ENCODE assay signal across 19 cellular contexts in the genomic region with DNA sequence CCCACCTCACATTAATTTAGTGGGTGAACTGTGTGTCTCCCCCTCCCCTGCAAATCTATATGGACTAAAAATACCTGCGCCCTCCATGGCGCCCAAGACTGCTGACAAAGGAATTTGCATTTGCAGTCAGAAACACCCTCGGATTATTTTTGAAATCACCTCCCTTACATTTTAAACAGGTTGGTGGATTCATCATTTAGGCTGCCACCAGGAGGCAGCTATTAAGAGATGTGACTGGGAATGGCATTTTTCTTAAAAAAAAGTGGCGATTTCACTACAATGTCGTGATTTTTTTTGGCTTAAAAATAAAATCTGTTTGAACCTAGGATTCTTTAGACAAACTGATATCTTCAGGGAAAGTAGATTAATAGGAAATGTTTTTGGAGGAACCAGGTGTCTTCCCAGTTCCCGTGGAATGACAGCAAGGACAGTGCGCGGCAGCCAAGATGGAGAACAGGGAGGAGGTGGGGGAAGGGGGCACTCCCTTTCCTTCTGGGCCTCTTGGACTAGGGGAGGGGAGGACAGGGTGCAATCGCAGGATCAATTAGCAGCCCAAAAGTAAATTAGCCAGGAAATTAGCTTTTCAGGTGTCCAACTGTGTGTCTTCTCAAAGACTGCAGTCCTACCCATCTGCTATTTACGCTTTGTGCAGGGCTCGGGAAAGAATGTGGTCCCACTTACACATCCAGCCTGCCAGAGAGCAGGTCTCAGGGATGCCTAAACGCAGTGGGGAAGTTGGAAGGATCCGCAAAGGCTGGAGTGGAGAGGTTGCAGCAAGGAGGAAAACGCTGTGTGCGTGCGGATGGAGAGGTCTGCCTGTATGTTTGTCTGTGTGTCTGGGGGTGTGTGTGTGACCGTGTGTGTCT.
DNase-seq lines count a peak whose midpoint lies in the region; ATAC-seq and TF ChIP-seq lines count a peak whose summit lies in the region.
"Had no signal": no experiment of that assay in that cellular context is flagged by ENCODE, and none has a peak within 500 bp of the region (broad histone marks: within the 10 kb centered on the region; RNA-seq: fewer than 3 reads in every experiment).

No MANE protein-coding gene starts in this region.

- no peak overlapping the region for H3K4ac ChIP-seq in trophoblast cell (ENCODE audit: low read depth, low read length)

- no peak overlapping the region for H3K27ac ChIP-seq in trophoblast cell (ENCODE audit: low read depth, low read length)
- H3K27ac ChIP-seq: colonic mucosa, gastroesophageal sphincter, right lobe of liver, thyroid gland had no signal

- no peak overlapping the region for H3K4me3 ChIP-seq in astrocyte of the cerebellum (ENCODE audit: low read depth, low read length)
- H3K4me3 ChIP-seq in fibroblast of mammary gland (ENCODE audit: control insufficient read depth, low read depth, low read length) = no peak overlapping the region
- H3K4me3 ChIP-seq in trophoblast cell (ENCODE audit: low read depth, low read length) = peak overlapping the region; percentile 1
- no peak overlapping the region for H3K4me3 ChIP-seq in MG63
- H3K4me3 ChIP-seq: colonic mucosa, gastroesophageal sphincter, mucosa of descending colon, right lobe of liver, thyroid gland had no signal

- ATAC-seq in GM21576 (IDR thresholded peaks at IDR 0.05; ENCODE audit: unreplicated experiment) = no peak
- ATAC-seq: gastroesophageal sphincter; stimulated activated effector memory CD8-positive, alpha-beta T cell treated with anti-CD3 and anti-CD28 coated beads, Interleukin-12 subunit alpha, Interleukin-12 subunit beta, amount 100 ng/mL, for 72 hours had no signal

- no peaks in the 10 kb centered on the region for H3K36me3 ChIP-seq in trophoblast cell (ENCODE audit: control insufficient read depth in 1 of 2, insufficient read depth in 2 of 2, low read length in 2 of 2)
- no peaks in the 10 kb centered on the region for H3K36me3 ChIP-seq in MG63
- H3K36me3 ChIP-seq: colonic mucosa, gastroesophageal sphincter, right lobe of liver, thyroid gland had no signal

- no peak overlapping the region for H4K12ac ChIP-seq in trophoblast cell (ENCODE audit: low read depth, low read length)

- H4K91ac ChIP-seq in trophoblast cell (ENCODE audit: low read depth, low read length) = no peak overlapping the region

- H3K4me1 ChIP-seq in trophoblast cell (ENCODE audit: control insufficient read depth in 1 of 2, insufficient read depth in 2 of 2, low read length in 2 of 2) = peaks cover 3 to 7% of the 10 kb centered on the region in 2 experiments
- H3K4me1 ChIP-seq: colonic mucosa, gastroesophageal sphincter, right lobe of liver, thyroid gland had no signal

- H3K4me1 Mint-ChIP-seq in HFFc6 (ENCODE audit: low read depth) (peaks cover 20% of the 10 kb centered on the region), immature natural killer cell (no peaks in the 10 kb centered on the region)
- H3K4me1 Mint-ChIP-seq: stimulated activated effector memory CD8-positive, alpha-beta T cell treated with anti-CD3 and anti-CD28 coated beads, Interleukin-12 subunit alpha, Interleukin-12 subunit beta, amount 100 ng/mL, for 72 hours had no signal

- DNase-seq in HFFc6 (no peak), astrocyte of the cerebellum (ENCODE audit: low read depth) (no peak), fibroblast of mammary gland (ENCODE audit: low read depth) (no peak), trophoblast cell (no peak), immature natural killer cell (no peak), MG63 (no peak)
- DNase-seq: activated CD4-positive, alpha-beta T cell treated with anti-CD3 and anti-CD28 coated beads, Interleukin-2, amount 50 U/mL, for 4 hours; activated T-cell treated with anti-CD3 and anti-CD28 coated beads for 4 hours; GOT3; NCI-H2171; SIG-M5 had no signal

- no peak overlapping the region for H3K23ac ChIP-seq in trophoblast cell (ENCODE audit: low read length)

- no peak overlapping the region for H4K8ac ChIP-seq in trophoblast cell (ENCODE audit: low read depth, low read length)

- TF ChIP-seq CTCF in HFFc6 (IDR thresholded peaks at IDR 0.05) (peak; percentile 72), astrocyte of the cerebellum (IDR thresholded peaks at IDR 0.05; ENCODE audit: low read depth, low read length, missing control alignments) (peak; percentile 24), fibroblast of mammary gland (conservative IDR thresholded peaks at IDR 0.05; ENCODE audit: control insufficient read depth, insufficient read depth, low read depth, low read length) (peak; percentile 3)

- H2AK5ac ChIP-seq in trophoblast cell (ENCODE audit: low read length) = no peak overlapping the region

- H3K18ac ChIP-seq in trophoblast cell (ENCODE audit: low read length) = no peak overlapping the region

- H3K36me3 Mint-ChIP-seq in HFFc6 (ENCODE audit: low read depth) (no peaks in the 10 kb centered on the region), immature natural killer cell (no peaks in the 10 kb centered on the region)
- H3K36me3 Mint-ChIP-seq: stimulated activated effector memory CD8-positive, alpha-beta T cell treated with anti-CD3 and anti-CD28 coated beads, Interleukin-12 subunit alpha, Interleukin-12 subunit beta, amount 100 ng/mL, for 72 hours had no signal

- no peak overlapping the region for H2BK5ac ChIP-seq in trophoblast cell (ENCODE audit: low read depth, low read length, poor library complexity)

- H2BK12ac ChIP-seq in trophoblast cell (ENCODE audit: low read length) = no peak overlapping the region

- no peaks in the 10 kb centered on the region for H3K27me3 ChIP-seq in trophoblast cell (ENCODE audit: insufficient read depth, low read length)
- no peaks in the 10 kb centered on the region for H3K27me3 ChIP-seq in MG63
- H3K27me3 ChIP-seq: colonic mucosa, gastroesophageal sphincter, right lobe of liver, thyroid gland had no signal

- H3K9me3 Mint-ChIP-seq in HFFc6 (no peaks in the 10 kb centered on the region), immature natural killer cell (peaks cover 0 to 11% (median 2%) of the 10 kb centered on the region in 6 donors)

- in situ Hi-C loops in astrocyte of the cerebellum (cut with HindIII; ENCODE audit: low sequenced_read_pairs) = no loop called here

- H2AFZ ChIP-seq in trophoblast cell (ENCODE audit: insufficient read depth, low read length, poor library complexity) = no peak overlapping the region

- no peak overlapping the region for H2BK120ac ChIP-seq in trophoblast cell (ENCODE audit: insufficient read depth, low read length, poor library complexity)

- H3K79me1 ChIP-seq in trophoblast cell (ENCODE audit: low read length) = no peaks in the 10 kb centered on the region

- peaks cover 3% of the 10 kb centered on the region for H3K9me3 ChIP-seq in trophoblast cell (ENCODE audit: insufficient read depth, low read depth, low read length)
- H3K9me3 ChIP-seq in MG63 = no peaks in the 10 kb centered on the region
- H3K9me3 ChIP-seq: colonic mucosa, gastroesophageal sphincter, mucosa of descending colon, right lobe of liver, thyroid gland had no signal

- H3K9ac ChIP-seq in trophoblast cell (ENCODE audit: low read length) = no peak overlapping the region

- H3K4me3 Mint-ChIP-seq in HFFc6 (no peak overlapping the region), immature natural killer cell (no peak overlapping the region)
- H3K4me3 Mint-ChIP-seq: stimulated activated effector memory CD8-positive, alpha-beta T cell treated with anti-CD3 and anti-CD28 coated beads, Interleukin-12 subunit alpha, Interleukin-12 subunit beta, amount 100 ng/mL, for 72 hours; T-helper 1 cell treated with Interleukin-12 subunit alpha and Interleukin-12 subunit beta and Interleukin-4 antibody, amounts not matched to agents 30 μg/mL and 1 μg/mL, for 36 hours had no signal

- H3K14ac ChIP-seq in trophoblast cell (ENCODE audit: low read length) = no peak overlapping the region

- H3K27ac Mint-ChIP-seq in HFFc6 = no peak overlapping the region
- H3K27ac Mint-ChIP-seq in immature natural killer cell = no peak overlapping the region
- H3K27ac Mint-ChIP-seq: stimulated activated effector memory CD8-positive, alpha-beta T cell treated with anti-CD3 and anti-CD28 coated beads, Interleukin-12 subunit alpha, Interleukin-12 subunit beta, amount 100 ng/mL, for 72 hours; T-helper 1 cell treated with Interleukin-12 subunit alpha and Interleukin-12 subunit beta and Interleukin-4 antibody, amounts not matched to agents 30 μg/mL and 1 μg/mL, for 36 hours had no signal

- peaks cover 2% of the 10 kb centered on the region for H3K27me3 Mint-ChIP-seq in HFFc6 (ENCODE audit: insufficient read depth)
- H3K27me3 Mint-ChIP-seq in immature natural killer cell (ENCODE audit: low read depth in 3 of 3) = peaks cover 0 to 3% (median 0%) of the 10 kb centered on the region in 3 donors

- no peaks in the 10 kb centered on the region for H3K79me2 ChIP-seq in trophoblast cell (ENCODE audit: control insufficient read depth, insufficient read depth, low read length, poor library complexity)

- no CpG with 5 or more reads among the region's 17 CpGs for WGBS in trophoblast cell (ENCODE audit: extremely low coverage, insufficient coverage, insufficient read length)

- no peak overlapping the region for H3K4me2 ChIP-seq in trophoblast cell (ENCODE audit: low read length)

Comparison
In these comparisons a context has a peak if more than half of its experiments do, and no peak if none do; other contexts are left out.
1. CTCF ChIP-seq: peak in every context shown above with its lines; median percentile 72 in HFFc6; 24 in astrocyte of the cerebellum; 3 in fibroblast of mammary gland.